In genomic region chr2:235390108-235390815, GRCh38 we compare ENCODE assay signal across 8 cellular contexts.
DNase-seq lines count a peak whose midpoint lies in the region; ATAC-seq lines count a peak whose summit lies in the region.

No MANE protein-coding gene starts in this region.

- no peak overlapping the region for H3K4me3 ChIP-seq in GM23248

- in situ Hi-C loops in GM23248 (cut with MboI), result no loop called here

- DNase-seq in activated CD4-positive, alpha-beta T cell treated with anti-CD3 and anti-CD28 coated beads, Interleukin-2, amount 50 U/mL, for 1 hour, result peak; percentile 7
- peak; percentile 20 for DNase-seq in inferior parietal cortex (ENCODE audit: extremely low spot score)
- no peak for DNase-seq in GM23248
- no peak for DNase-seq in NCI-H748 (lab: John Stamatoyannopoulos, UW; ENCODE audit: unreplicated experiment)

- peak; percentile 86 for ATAC-seq in GM19025 (IDR thresholded peaks at IDR 0.05; ENCODE audit: low read depth, unreplicated experiment)
- peak; percentile 81 for ATAC-seq in HG03565 (IDR thresholded peaks at IDR 0.05; ENCODE audit: unreplicated experiment)
- no peak for ATAC-seq in GM19328 (IDR thresholded peaks at IDR 0.05; ENCODE audit: unreplicated experiment)
- no peak for ATAC-seq in HG03108 (IDR thresholded peaks at IDR 0.05; ENCODE audit: unreplicated experiment)

- H3K9me2 ChIP-seq in GM23248 (ENCODE audit: insufficient read depth), result no peaks in the 10 kb centered on the region

- no peak overlapping the region for H3K4me2 ChIP-seq in GM23248 (ENCODE audit: unreplicated experiment)

- no peaks in the 10 kb centered on the region for H3K9me3 ChIP-seq in GM23248 (ENCODE audit: low read depth)

- no peaks in the 10 kb centered on the region for H3K79me2 ChIP-seq in GM23248 (ENCODE audit: insufficient read depth)

- H3K4me1 ChIP-seq in GM23248 (ENCODE audit: insufficient read depth), result peaks cover 8% of the 10 kb centered on the region

- H3K36me3 ChIP-seq in GM23248 (ENCODE audit: low read depth), result no peaks in the 10 kb centered on the region

- no peak overlapping the region for H3K27ac ChIP-seq in GM23248

- H4K20me1 ChIP-seq in GM23248 (ENCODE audit: insufficient read depth), result no peaks in the 10 kb centered on the region

- H3K27me3 ChIP-seq in GM23248 (replicated peaks; ENCODE audit: insufficient read depth), result no peaks in the 10 kb centered on the region

- H3F3A ChIP-seq in GM23248 (ENCODE audit: insufficient read depth), result 0 out of 2 replicates have a peak, but pooled peaks cover 3% of the 10 kb centered on the region

- no peak overlapping the region for H3K9ac ChIP-seq in GM23248

- H2AFZ ChIP-seq in GM23248, result no peak overlapping the region

- 90 to 91% methylated on average over 13 of the region's 13 CpGs for WGBS in GM23248 (ENCODE audit: low coverage in 1 of 2, low lambda C conversion rate in 2 of 2, missing lambda C conversion rate in 2 of 2), 2 experiments

Comparison
In these comparisons a context has a peak if more than half of its experiments do, and no peak if none do; other contexts are left out.
1. ATAC-seq: peak in GM19025 (single experiment) and HG03565 (single experiment); none in GM19328 (single experiment) and HG03108 (single experiment).
2. DNase-seq: peak in activated CD4-positive, alpha-beta T cell treated with anti-CD3 and anti-CD28 coated beads, Interleukin-2, amount 50 U/mL, for 1 hour (single experiment) and inferior parietal cortex (single experiment); none in GM23248 (single experiment) and NCI-H748 (single experiment).